In the genomic region with DNA sequence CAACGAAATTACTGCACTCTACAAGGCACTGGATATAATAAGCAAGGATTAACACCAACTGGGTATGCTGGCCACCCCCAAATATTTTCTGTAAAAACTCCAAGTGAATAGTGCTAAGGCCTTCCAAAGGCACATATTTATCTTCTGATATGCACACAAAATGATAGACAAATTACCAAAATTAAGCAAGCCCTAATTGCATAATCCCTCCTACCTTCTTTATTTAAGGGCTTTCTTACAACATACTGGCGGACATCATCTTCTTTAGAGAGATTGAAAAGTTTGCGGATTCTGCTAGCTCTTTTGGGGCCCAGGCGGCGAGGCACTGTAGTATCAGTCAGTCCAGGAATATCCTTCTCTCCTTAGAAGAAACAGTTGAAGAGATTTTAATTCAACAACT, we compare ENCODE assay signal across 9 cellular contexts. TPM values are rescaled to one million over a fixed set of nuclear protein-coding genes. Genes with fewer than 3 reads are reported as not detected.
DNase-seq lines count a peak whose midpoint lies in the region; ATAC-seq and TF ChIP-seq lines count a peak whose summit lies in the region.
"Had no signal": no experiment of that assay in that cellular context is flagged by ENCODE, and none has a peak within 500 bp of the region (broad histone marks: within the 10 kb centered on the region; RNA-seq: fewer than 3 reads in every experiment).

No MANE protein-coding gene starts in this region.

- H3K56ac ChIP-seq in mesendoderm (ENCODE audit: low read length), result peak overlapping the region; percentile 80

- H2BK15ac ChIP-seq in mesendoderm (replicated peaks; ENCODE audit: low read depth), result no peak overlapping the region

- H2BK5ac ChIP-seq in mesendoderm (ENCODE audit: low read length), result no peak overlapping the region

- peaks cover 27% of the 10 kb centered on the region for H3K79me2 ChIP-seq in mesendoderm (ENCODE audit: control insufficient read depth, insufficient read depth, low read length)

- in situ Hi-C loops in HAP-1 (cut with MboI; ENCODE audit: low sequenced_read_pairs) (no loop called here), transverse colon (cut with MboI; ENCODE audit: low pct_ligation_motif_present in 1 of 4, low pct_unique_long_range_greater_than_20kb in 1 of 4, low sequenced_read_pairs in 3 of 4) (loop anchor here in 1 of 4 donors (25.0 kb wide), 1 partner anchor 191 kb away; no protein-coding TSS in a partner anchor)

- no peaks in the 10 kb centered on the region for H3K9me3 ChIP-seq in HAP-1
- H3K9me3 ChIP-seq in transverse colon, result no peaks in the 10 kb centered on the region

- H3K4me2 ChIP-seq in mesendoderm (ENCODE audit: low read length), result peak overlapping the region; percentile 47

- intact Hi-C loops in transverse colon (cut with DNase I; ENCODE audit: low total_unique reads), result no loop called here

- peaks cover 16% of the 10 kb centered on the region for H3K4me1 ChIP-seq in HAP-1
- no peaks in the 10 kb centered on the region for H3K4me1 ChIP-seq in mesendoderm (ENCODE audit: control insufficient read depth, low read depth, low read length)
- peaks cover 10 to 30% (median 19%) of the 10 kb centered on the region in 4 donors for H3K4me1 ChIP-seq in transverse colon

- no peak overlapping the region for H2BK120ac ChIP-seq in mesendoderm (ENCODE audit: low read depth, low read length)

- H4K5ac ChIP-seq in mesendoderm (ENCODE audit: low read length), result no peak overlapping the region

- TF ChIP-seq POLR2A in transverse colon (IDR thresholded peaks at IDR 0.05), result no peak

- no CpG with 5 or more reads among the region's 5 CpGs for whole genome bisulfite sequencing in mesendoderm (ENCODE audit: extremely low coverage, insufficient coverage, low lambda C conversion rate)
- 32 to 48% methylated on average over 5 of the region's 5 CpGs for WGBS in transverse colon (ENCODE audit: low coverage in 1 of 2), 2 donors

- H3K18ac ChIP-seq in mesendoderm (ENCODE audit: low read length), result no peak overlapping the region

- no peak overlapping the region for H4K8ac ChIP-seq in mesendoderm (ENCODE audit: low read depth, low read length)

- peak overlapping the region; percentile 94 for H3K9ac ChIP-seq in mesendoderm (ENCODE audit: low read length)

- no peak overlapping the region for H3K4ac ChIP-seq in mesendoderm (ENCODE audit: low read depth, low read length)

- no peak for TF ChIP-seq CTCF in AG04449 (IDR thresholded peaks at IDR 0.05; ENCODE audit: insufficient read depth, low read length, missing control alignments)
- no peak for TF ChIP-seq CTCF in transverse colon (IDR thresholded peaks at IDR 0.05)

- peaks cover 68% of the 10 kb centered on the region for H3K36me3 ChIP-seq in HAP-1 (replicated peaks)
- peaks cover 16% of the 10 kb centered on the region for H3K36me3 ChIP-seq in mesendoderm (ENCODE audit: control insufficient read depth, insufficient read depth, low read length)
- H3K36me3 ChIP-seq in transverse colon, result peaks cover 0 to 44% (median 0%) of the 10 kb centered on the region in 4 donors

- POLR2A ChIA-PET in AG04449 (lab: Yijun Ruan, JAX), result interaction anchor here (1.6 to 2.5 kb wide), 2 partner anchors 11 to 79 kb away, joined by 3 to 8 read pairs; no protein-coding TSS in a partner anchor

- ATAC-seq in GM21515 (IDR thresholded peaks at IDR 0.05; ENCODE audit: unreplicated experiment), result no peak

- H3K79me1 ChIP-seq in mesendoderm (ENCODE audit: low read length), result peaks cover 2% of the 10 kb centered on the region

- TF ChIP-seq EP300 in transverse colon (IDR thresholded peaks at IDR 0.05; ENCODE audit: low read depth), result no peak

- H3K27me3 ChIP-seq in HAP-1 (ENCODE audit: low read depth) (no peaks in the 10 kb centered on the region), mesendoderm (ENCODE audit: insufficient read depth, low read length, poor library complexity) (no peaks in the 10 kb centered on the region), transverse colon (no peaks in the 10 kb centered on the region)

- H2AK5ac ChIP-seq in mesendoderm (ENCODE audit: low read length), result no peak overlapping the region

- no peak overlapping the region for H3K23ac ChIP-seq in mesendoderm (ENCODE audit: low read length)

- H3K4me3 ChIP-seq in AG04449 (ENCODE audit: low read depth, low read length), result peak overlapping the region; percentile 86
- H3K4me3 ChIP-seq in HAP-1, result peak overlapping the region; percentile 88
- peak overlapping the region; percentile 80 for H3K4me3 ChIP-seq in mesendoderm (ENCODE audit: low read length)
- H3K4me3 ChIP-seq in transverse colon, result peak overlapping the region in 1 of 4 donors; percentile 83

- CTCF ChIA-PET in AG04449 (lab: Yijun Ruan, JAX), result no interaction called here

- H3K27ac ChIP-seq in mesendoderm (ENCODE audit: low read depth, low read length), result no peak overlapping the region
- peak overlapping the region in 2 of 4 donors; percentile 85 to 95 for H3K27ac ChIP-seq in transverse colon

- DNase-seq in AG04449 (ENCODE audit: low read depth, low spot score), result no peak
- DNase-seq in HAP-1 (ENCODE audit: low spot score in 2 of 2), result peak in 1 of 2 experiments; percentile 17
- DNase-seq in amniotic epithelial cell (ENCODE audit: low read depth), result peak; percentile 55
- DNase-seq in mesendoderm, result no peak
- DNase-seq in transverse colon, result no peak
- DNase-seq in NCI-H2107 (lab: John Stamatoyannopoulos, UW), result no peak
- no peak for DNase-seq in SW480 (ENCODE audit: low spot score)
- DNase-seq: SHP77 had no signal

RNA-seq across cellular contexts. Expression of a gene that starts 1.9 kb away (rescaled TPM):
- 2,824 TPM for polyA plus RNA-seq in mesendoderm (2013, experiment 1 of 2)
- polyA plus RNA-seq in mesendoderm (2013, experiment 2 of 2), result 2,906 TPM
- 1,000 to 10,000 TPM in 2 of 4 donors, 100 to 1,000 TPM in 2; 456 to 1,350 (median 975) TPM for total RNA-seq in transverse colon

RNA-seq across cellular contexts. Expression of a gene that starts 30.7 kb away (rescaled TPM):
- polyA plus RNA-seq in mesendoderm (2013, experiment 1 of 2), result 2.3 TPM
- polyA plus RNA-seq in mesendoderm (2013, experiment 2 of 2), result 2.0 TPM
- total RNA-seq in transverse colon, result 10 to 100 TPM in 2 of 4 donors, 1 to 10 TPM in 2; 2.8 to 13.2 (median 9.3) TPM
